Comparison of ENCODE assay signal across 8 cellular contexts in the genomic region with DNA sequence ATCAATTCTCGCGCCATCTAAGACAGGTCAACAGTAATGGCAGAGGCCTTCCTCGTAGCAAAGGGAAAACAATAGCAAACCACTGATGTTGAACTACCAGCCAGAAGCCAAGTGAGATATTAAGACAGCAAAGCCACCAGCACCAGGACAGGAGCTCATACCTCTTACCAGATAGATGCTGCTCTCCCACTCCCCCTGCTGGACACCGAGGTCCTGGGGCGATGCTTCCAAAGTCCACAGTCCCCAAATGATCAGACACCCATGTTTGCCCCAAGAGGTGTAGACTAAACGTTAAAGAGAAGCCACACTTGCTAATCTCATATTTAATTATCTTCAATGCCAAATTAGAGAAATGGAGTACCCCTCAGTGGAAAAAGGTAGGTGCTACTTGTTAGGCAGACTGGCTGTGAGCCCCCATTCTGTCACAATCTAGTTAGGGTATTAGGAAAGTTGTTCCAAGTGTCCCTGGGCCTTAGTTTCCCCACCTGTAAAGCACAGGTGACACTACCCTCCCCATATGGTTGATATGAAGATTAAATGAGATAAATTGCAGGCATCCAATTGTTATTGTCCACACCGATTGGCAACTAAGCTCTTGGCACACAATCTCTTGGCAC. TPM values are rescaled to one million over a fixed set of nuclear protein-coding genes. Genes with fewer than 3 reads are reported as not detected.
A peak's percentile ranks its signal among the peaks of the same experiment; 100 is the strongest.
DNase-seq lines count a peak whose midpoint lies in the region; ATAC-seq and TF ChIP-seq lines count a peak whose summit lies in the region.

No MANE protein-coding gene starts in this region.

- no peak overlapping the region for H3K27ac ChIP-seq in CD4-positive, alpha-beta T cell (ENCODE audit: low read depth, low read length)
- H3K27ac ChIP-seq in SJCRH30 (no peak overlapping the region), sigmoid colon (no peak overlapping the region)

- TF ChIP-seq CTCF in CD4-positive, alpha-beta T cell (IDR thresholded peaks at IDR 0.05): peak; percentile 69
- TF ChIP-seq CTCF in sigmoid colon (IDR thresholded peaks at IDR 0.05): peak in 3 of 4 experiments; percentile 14 to 72 (median 53)

- CTCF ChIA-PET in CD4-positive, alpha-beta T cell (lab: Charles Lee): interaction anchor here (0.6 to 1.7 kb wide), 11 partner anchors 8 to 273 kb away, joined by 3 to 6 read pairs (median 4); no protein-coding TSS in a partner anchor

- no peaks in the 10 kb centered on the region for H3K36me3 ChIP-seq in SJCRH30
- H3K36me3 ChIP-seq in sigmoid colon: no peaks in the 10 kb centered on the region

- 51 to 55% methylated on average over 7 of the region's 7 CpGs for WGBS in sigmoid colon, 2 donors

- intact Hi-C loops in CD4-positive, alpha-beta T cell (cut with DNase I, micrococcal nuclease): loop anchor here (1.0 to 2.0 kb wide), 3 partner anchors 222 to 273 kb away; no protein-coding TSS in a partner anchor
- intact Hi-C loops in head of caudate nucleus (cut with DNase I) (no loop called here), sigmoid colon (cut with DNase I) (loop anchor here (1.0 to 10.0 kb wide), 3 partner anchors 55 to 272 kb away; a partner anchor contains a TSS)

- peaks cover 15% of the 10 kb centered on the region for H3K4me1 ChIP-seq in SJCRH30
- peaks cover 0 to 3% (median 0%) of the 10 kb centered on the region in 4 donors for H3K4me1 ChIP-seq in sigmoid colon

- H3K4me3 Mint-ChIP-seq in CD4-positive, alpha-beta T cell: no peak overlapping the region

- no peak for TF ChIP-seq POLR2A in sigmoid colon (IDR thresholded peaks at IDR 0.05)

- H3K4me3 ChIP-seq in SJCRH30 (no peak overlapping the region), sigmoid colon (no peak overlapping the region)

- H3K4me1 Mint-ChIP-seq in CD4-positive, alpha-beta T cell (ENCODE audit: low read depth): no peaks in the 10 kb centered on the region

- H3K27me3 ChIP-seq in CD4-positive, alpha-beta T cell (ENCODE audit: control insufficient read depth, insufficient read depth, low read length): no peaks in the 10 kb centered on the region
- H3K27me3 ChIP-seq in SJCRH30 (no peaks in the 10 kb centered on the region), sigmoid colon (no peaks in the 10 kb centered on the region)

- POLR2A ChIA-PET in CD4-positive, alpha-beta T cell (lab: Charles Lee): no interaction called here

- H3K9me3 Mint-ChIP-seq in CD4-positive, alpha-beta T cell: no peaks in the 10 kb centered on the region

- H3K9me3 ChIP-seq in CD4-positive, alpha-beta T cell (ENCODE audit: control insufficient read depth, low read length): no peaks in the 10 kb centered on the region
- H3K9me3 ChIP-seq in SJCRH30 (replicated peaks) (no peaks in the 10 kb centered on the region; the same call in 1 of the 2 replicates), sigmoid colon (no peaks in the 10 kb centered on the region)

- peak; percentile 48 to 73 (median 60) for DNase-seq in CD4-positive, alpha-beta T cell
- peak; percentile 72 for DNase-seq in GM19238 (ENCODE audit: insufficient read length, low spot score)
- DNase-seq in HS-27A (ENCODE audit: low read depth): peak; percentile 35
- DNase-seq in SJCRH30: peak; percentile 66 to 83
- peak; percentile 46 for DNase-seq in activated effector memory CD4-positive, alpha-beta T cell treated with Interleukin-2 at 50 U/mL for 16 hours
- DNase-seq in head of caudate nucleus: peak in 41 of 42 donors; percentile 10 to 81 (median 44)
- peak; percentile 77 for DNase-seq in sigmoid colon

- no peak for TF ChIP-seq EP300 in sigmoid colon (IDR thresholded peaks at IDR 0.05)

- no peak overlapping the region for H3K27ac Mint-ChIP-seq in CD4-positive, alpha-beta T cell

- no peaks in the 10 kb centered on the region for H3K27me3 Mint-ChIP-seq in CD4-positive, alpha-beta T cell

- peak; percentile 71 for ATAC-seq in CD4-positive, alpha-beta T cell (ENCODE audit: poor library complexity)
- no peak for ATAC-seq in GM18520 (IDR thresholded peaks at IDR 0.05; ENCODE audit: unreplicated experiment)

- H3K36me3 Mint-ChIP-seq in CD4-positive, alpha-beta T cell (ENCODE audit: low read depth): no peaks in the 10 kb centered on the region

RNA-seq across cellular contexts. Expression of a gene that starts 39.9 kb away (rescaled TPM):
- 100 to 1,000 TPM; 503 to 549 TPM for total RNA-seq in CD4-positive, alpha-beta T cell
- 164 and 165 TPM in 2 replicates for total RNA-seq in SJCRH30 (2014; rRNA removed; shearing (Covaris generic))
- 100 to 1,000 TPM; 148 to 341 (median 277) TPM for total RNA-seq in sigmoid colon
- 100 to 1,000 TPM; 324 to 625 (median 452) TPM for polyA plus RNA-seq in sigmoid colon

RNA-seq across cellular contexts. Expression of a gene that starts 55.7 kb away (rescaled TPM):
- total RNA-seq in CD4-positive, alpha-beta T cell: not detected
- 0.41 TPM in 1 of 2 replicates, not detected in the other for total RNA-seq in SJCRH30 (2014; rRNA removed; shearing (Covaris generic))
- 10 to 100 TPM in 2 of 4 donors, 1 to 10 TPM in 2; 2.1 to 43.3 (median 9.7) TPM for total RNA-seq in sigmoid colon
- 10 to 100 TPM in 1 of 3 donors, 1 to 10 TPM in 1, not detected in 1; 5.3 to 13.8 TPM for polyA plus RNA-seq in sigmoid colon
